ENCODE assay signal across 8 cellular contexts in genomic region chr7:44307301-44307900, GRCh38. TPM values are rescaled to one million over a fixed set of nuclear protein-coding genes. Genes with fewer than 3 reads are reported as not detected.
DNase-seq lines count a peak whose midpoint lies in the region; ATAC-seq and FAIRE-seq lines count a peak whose summit lies in the region.

No MANE protein-coding gene starts in this region.

- H3K9me3 Mint-ChIP-seq in activated CD4-positive, alpha-beta memory T cell treated with anti-CD3 and anti-CD28 coated beads for 36 hours = no peaks in the 10 kb centered on the region

- H3K36me3 Mint-ChIP-seq in activated CD4-positive, alpha-beta memory T cell treated with anti-CD3 and anti-CD28 coated beads for 36 hours = no peaks in the 10 kb centered on the region

- peak; percentile 74 for ATAC-seq in left ventricle myocardium superior

- peaks cover 2% of the 10 kb centered on the region for H3K4me1 Mint-ChIP-seq in activated CD4-positive, alpha-beta memory T cell treated with anti-CD3 and anti-CD28 coated beads for 36 hours (ENCODE audit: low read depth)

- peaks cover 10% of the 10 kb centered on the region for H3K27me3 Mint-ChIP-seq in activated CD4-positive, alpha-beta memory T cell treated with anti-CD3 and anti-CD28 coated beads for 36 hours

- POLR2A ChIA-PET in activated CD4-positive, alpha-beta memory T cell treated with anti-CD3 and anti-CD28 coated beads for 36 hours (lab: Charles Lee) = no interaction called here

- H3K27ac Mint-ChIP-seq in activated CD4-positive, alpha-beta memory T cell treated with anti-CD3 and anti-CD28 coated beads for 36 hours = no peak overlapping the region

- DNase-seq in activated CD8-positive, alpha-beta memory T cell treated with anti-CD3 and anti-CD28 coated beads for 24 hours = peak; percentile 60
- no peak for DNase-seq in activated CD8-positive, alpha-beta memory T cell treated with anti-CD3 and anti-CD28 coated beads, Interleukin-2, amount 50 U/mL, for 4 hours
- DNase-seq in NAMALWA (ENCODE audit: low spot score) (peak; percentile 26), left ventricle myocardium superior (peak; percentile 72), urothelium cell line (ENCODE audit: low spot score) (peak; percentile 74), germinal center (ENCODE audit: low spot score) (no peak)
- peak; percentile 46 for DNase-seq in activated CD4-positive, alpha-beta memory T cell treated with anti-CD3 and anti-CD28 coated beads for 36 hours
- DNase-seq in stimulated activated CD4-positive, alpha-beta T cell treated with anti-CD3 and anti-CD28 coated beads, Interleukin-1b, Interleukin-23, amount 100 ng/mL, for 48 hours = no peak

- CTCF ChIA-PET in activated CD4-positive, alpha-beta memory T cell treated with anti-CD3 and anti-CD28 coated beads for 36 hours (lab: Charles Lee) = interaction anchor here (0.6 to 2.3 kb wide), 3 partner anchors 64 to 96 kb away, joined by 3 to 28 read pairs (median 3); no protein-coding TSS in a partner anchor

- intact Hi-C loops in activated CD4-positive, alpha-beta memory T cell treated with anti-CD3 and anti-CD28 coated beads for 36 hours (cut with micrococcal nuclease) = loop anchor here (1.0 to 5.0 kb wide), 2 partner anchors 50 to 66 kb away; no protein-coding TSS in a partner anchor
- intact Hi-C loops in left ventricle myocardium superior (cut with micrococcal nuclease) = loop anchor here (5.0 kb wide), 1 partner anchor 65 kb away; no protein-coding TSS in a partner anchor

- no peak overlapping the region for H3K4me3 Mint-ChIP-seq in activated CD4-positive, alpha-beta memory T cell treated with anti-CD3 and anti-CD28 coated beads for 36 hours

- peak; percentile 48 for FAIRE-seq in urothelium cell line (lab: Jason Lieb, UNC)

RNA-seq across cellular contexts. Expression of gene CAMK2B, which starts 18.0 kb away (rescaled TPM):
- under 1 TPM; 0.46 to 0.76 TPM for total RNA-seq in activated CD4-positive, alpha-beta memory T cell treated with anti-CD3 and anti-CD28 coated beads for 36 hours
- 98.4 TPM for total RNA-seq in left ventricle myocardium superior

Comparison
In these comparisons a context has a peak if more than half of its experiments do, and no peak if none do; other contexts are left out.
1. DNase-seq: peak in activated CD8-positive, alpha-beta memory T cell treated with anti-CD3 and anti-CD28 coated beads for 24 hours (single experiment), NAMALWA (single experiment), activated CD4-positive, alpha-beta memory T cell treated with anti-CD3 and anti-CD28 coated beads for 36 hours (single experiment), left ventricle myocardium superior (single experiment) and urothelium cell line (single experiment); none in activated CD8-positive, alpha-beta memory T cell treated with anti-CD3 and anti-CD28 coated beads, Interleukin-2, amount 50 U/mL, for 4 hours (single experiment), stimulated activated CD4-positive, alpha-beta T cell treated with anti-CD3 and anti-CD28 coated beads, Interleukin-1b, Interleukin-23, amount 100 ng/mL, for 48 hours (single experiment) and germinal center (single experiment).
2. RNA of gene CAMK2B, which starts 18.0 kb away (total RNA-seq): 98.4 TPM in left ventricle myocardium superior (single experiment); 0.46 to 0.76 TPM in activated CD4-positive, alpha-beta memory T cell treated with anti-CD3 and anti-CD28 coated beads for 36 hours; every median in the first group is over 10 times any median in the second.